Comparison of ENCODE assay signal across 28 cellular contexts in the genomic region with DNA sequence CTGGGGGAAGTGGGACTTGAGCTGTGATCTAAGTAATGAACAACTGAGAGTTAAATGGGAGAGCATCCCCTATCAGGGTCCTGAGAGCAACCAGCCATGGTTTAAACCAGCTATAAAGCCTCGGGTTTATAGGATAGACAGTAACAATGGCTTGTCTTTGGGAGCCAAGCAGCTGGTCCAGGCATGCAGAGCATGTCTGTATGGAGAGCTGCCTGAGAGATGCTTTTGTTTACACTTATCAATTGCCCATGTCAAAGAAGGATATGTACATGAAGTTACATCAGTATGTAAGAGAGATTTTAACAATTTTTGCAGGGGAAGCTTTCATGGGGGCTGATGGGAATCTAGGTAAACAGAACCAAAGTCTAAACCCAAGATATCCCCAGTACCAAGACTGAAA. TPM values are rescaled to one million over a fixed set of nuclear protein-coding genes. Genes with fewer than 3 reads are reported as not detected.
A peak's percentile ranks its signal among the peaks of the same experiment; 100 is the strongest.
DNase-seq lines count a peak whose midpoint lies in the region; ATAC-seq and TF ChIP-seq lines count a peak whose summit lies in the region.
"Had no signal": no experiment of that assay in that cellular context is flagged by ENCODE, and none has a peak within 500 bp of the region (broad histone marks: within the 10 kb centered on the region; RNA-seq: fewer than 3 reads in every experiment).

No MANE protein-coding gene starts in this region.

- no peaks in the 10 kb centered on the region for H3K9me3 ChIP-seq in SK-N-SH
- H3K9me3 ChIP-seq: sigmoid colon, testis had no signal

- H3F3A ChIP-seq in SK-N-SH (replicated peaks; ENCODE audit: insufficient read depth), result peaks cover 72% of the 10 kb centered on the region

- DNase-seq in SK-N-SH, result no peak
- peak; percentile 79 for DNase-seq in NCI-H345 treated with DMSO at 0.1 percent for 48 hours (lab: John Stamatoyannopoulos, UW; ENCODE audit: unreplicated experiment)
- DNase-seq in fibroblast of peridontal ligament (ENCODE audit: extremely low read depth), result peak; percentile 61
- no peak for DNase-seq in GM13977 (ENCODE audit: low spot score)
- DNase-seq: activated CD4-positive, alpha-beta T cell treated with anti-CD3 and anti-CD28 coated beads for 1 hour; activated naive CD4-positive, alpha-beta T cell; activated T-cell treated with anti-CD3 and anti-CD28 coated beads, Interleukin-2, amount 50 U/mL, for 4 hours; amygdala; caudate nucleus; DMS 273 treated with DMSO at 0.1 percent for 48 hours; dorsolateral prefrontal cortex; foreskin melanocyte; immature natural killer cell; NCI-H1092; NCI-H2081; NCI-H524 treated with DMSO at 0.1 percent for 48 hours; SHP77 treated with DMSO at 0.1 percent for 48 hours; stimulated activated CD4-positive, alpha-beta T cell treated with anti-CD3 and anti-CD28 coated beads, Interleukin-1b, Interleukin-23, amount 100 ng/mL, for 48 hours; testis had no signal

- H3K36me3 Mint-ChIP-seq in stimulated activated memory B cell treated with anti-CD40 and anti-IgM and Interleukin-4, amounts not matched to agents 10 μg/mL and 1 μg/mL and 100 μg/mL, for 72 hours, result peaks cover 6% of the 10 kb centered on the region
- H3K36me3 Mint-ChIP-seq: neural progenitor cell; stimulated activated effector memory CD8-positive, alpha-beta T cell treated with anti-CD3 and anti-CD28 coated beads, Interleukin-12 subunit alpha, Interleukin-12 subunit beta, amount 100 ng/mL, for 72 hours had no signal

- in situ Hi-C loops in GM13977 (cut with MboI; ENCODE audit: low pct_unique_long_range_greater_than_20kb, low sequenced_read_pairs, unreplicated experiment), result no loop called here

- no peak for TF ChIP-seq RAD21 in SK-N-SH (IDR thresholded peaks at IDR 0.05; ENCODE audit: low read length)

- ATAC-seq in SK-N-SH treated with all-trans-retinoic acid at 6 μM for 48 hours (no peak), HG03139 (IDR thresholded peaks at IDR 0.05; ENCODE audit: unreplicated experiment) (no peak), GM18907 (IDR thresholded peaks at IDR 0.05; ENCODE audit: unreplicated experiment) (no peak)
- no peak for ATAC-seq in stimulated activated memory B cell treated with anti-CD40 and anti-IgM and Interleukin-4, amounts not matched to agents 10 μg/mL and 1 μg/mL and 100 μg/mL, for 72 hours
- ATAC-seq: activated T-cell treated with anti-CD3 and anti-CD28 coated beads, Interleukin-2, amount 50 U/mL, for 4 hours; GM12878; stimulated activated effector memory CD8-positive, alpha-beta T cell treated with anti-CD3 and anti-CD28 coated beads, Interleukin-12 subunit alpha, Interleukin-12 subunit beta, amount 100 ng/mL, for 72 hours had no signal

- H3K27me3 Mint-ChIP-seq in stimulated activated memory B cell treated with anti-CD40 and anti-IgM and Interleukin-4, amounts not matched to agents 10 μg/mL and 1 μg/mL and 100 μg/mL, for 72 hours, result peaks cover 23% of the 10 kb centered on the region

- peaks cover 64% of the 10 kb centered on the region for H4K20me1 ChIP-seq in SK-N-SH (ENCODE audit: insufficient read depth)

- peak overlapping the region; percentile 59 for H3K27ac Mint-ChIP-seq in stimulated activated memory B cell treated with anti-CD40 and anti-IgM and Interleukin-4, amounts not matched to agents 10 μg/mL and 1 μg/mL and 100 μg/mL, for 72 hours
- H3K27ac Mint-ChIP-seq: neural progenitor cell; progenitor cell of endocrine pancreas; stimulated activated effector memory CD8-positive, alpha-beta T cell treated with anti-CD3 and anti-CD28 coated beads, Interleukin-12 subunit alpha, Interleukin-12 subunit beta, amount 100 ng/mL, for 72 hours had no signal

- no peaks in the 10 kb centered on the region for H3K27me3 ChIP-seq in SK-N-SH (ENCODE audit: insufficient read depth)
- H3K27me3 ChIP-seq: sigmoid colon, testis had no signal

- H3K4me2 ChIP-seq in SK-N-SH, result peak overlapping the region; percentile 84
- H3K4me2 ChIP-seq: neural progenitor cell had no signal

- H3K4me3 Mint-ChIP-seq in stimulated activated memory B cell treated with anti-CD40 and anti-IgM and Interleukin-4, amounts not matched to agents 10 μg/mL and 1 μg/mL and 100 μg/mL, for 72 hours, result no peak overlapping the region
- H3K4me3 Mint-ChIP-seq: activated T-cell treated with anti-CD3 and anti-CD28 coated beads, Interleukin-2, amount 50 U/mL, for 4 hours; immature natural killer cell; neural progenitor cell; stimulated activated effector memory CD8-positive, alpha-beta T cell treated with anti-CD3 and anti-CD28 coated beads, Interleukin-12 subunit alpha, Interleukin-12 subunit beta, amount 100 ng/mL, for 72 hours had no signal

- peak overlapping the region; percentile 59 to 72; a peak in 3 of 4 replicates for H3K27ac ChIP-seq in SK-N-SH (ENCODE audit: low read depth in 2 of 2, low read length in 1 of 2)
- H3K27ac ChIP-seq: dorsolateral prefrontal cortex, neural progenitor cell, testis had no signal

- peaks cover 49% of the 10 kb centered on the region for H3K4me1 Mint-ChIP-seq in stimulated activated memory B cell treated with anti-CD40 and anti-IgM and Interleukin-4, amounts not matched to agents 10 μg/mL and 1 μg/mL and 100 μg/mL, for 72 hours

- no peak for TF ChIP-seq EP300 in SK-N-SH (IDR thresholded peaks at IDR 0.05; ENCODE audit: borderline replicate concordance in 1 of 2, low read depth in 1 of 2, low read length in 1 of 2)

- CTCF ChIA-PET in SK-N-SH (lab: Yijun Ruan, JAX), result interaction anchor here (1.5 to 2.0 kb wide), 2 partner anchors 25 to 49 kb away, joined by 3 to 5 read pairs; no protein-coding TSS in a partner anchor

- peak overlapping the region in 1 of 2 experiments; percentile 58; a peak in 2 of 4 replicates for H3K4me3 ChIP-seq in SK-N-SH (ENCODE audit: low read depth in 2 of 2, low read length in 1 of 2)
- H3K4me3 ChIP-seq: dorsolateral prefrontal cortex, GM12878, neural progenitor cell, sigmoid colon, testis had no signal

- peaks cover 57 to 66% of the 10 kb centered on the region in 2 experiments for H3K4me1 ChIP-seq in SK-N-SH (ENCODE audit: control insufficient read depth in 1 of 2, insufficient read depth in 2 of 2, low read depth in 1 of 2, low read length in 1 of 2)
- H3K4me1 ChIP-seq: testis had no signal

- H3K9ac ChIP-seq in SK-N-SH, result peak overlapping the region; percentile 84; the same call in 1 of the 2 replicates
- H3K9ac ChIP-seq: neural progenitor cell had no signal

- 50% methylated on average over 1 of the region's 1 CpG for WGBS in SK-N-SH (ENCODE audit: low lambda C conversion rate)

- peaks cover 77% of the 10 kb centered on the region for H3K79me2 ChIP-seq in SK-N-SH (ENCODE audit: insufficient read depth)

- POLR2A ChIA-PET in SK-N-SH (lab: Yijun Ruan, JAX), result no interaction called here

- H3K9me3 Mint-ChIP-seq in stimulated activated memory B cell treated with anti-CD40 and anti-IgM and Interleukin-4, amounts not matched to agents 10 μg/mL and 1 μg/mL and 100 μg/mL, for 72 hours, result no peaks in the 10 kb centered on the region
- H3K9me3 Mint-ChIP-seq: activated T-cell treated with anti-CD3 and anti-CD28 coated beads, Interleukin-2, amount 50 U/mL, for 4 hours; immature natural killer cell; neural progenitor cell had no signal

- H3K36me3 ChIP-seq in SK-N-SH (replicated peaks in 1 of 2; ENCODE audit: control insufficient read depth in 1 of 2, insufficient read depth in 2 of 2, low read length in 1 of 2), result peaks cover 36 to 66% of the 10 kb centered on the region in 2 experiments
- H3K36me3 ChIP-seq: neural progenitor cell had no signal

- no peaks in the 10 kb centered on the region for H3K9me2 ChIP-seq in SK-N-SH

- no peak overlapping the region for H2AFZ ChIP-seq in SK-N-SH (ENCODE audit: low read depth)
- H2AFZ ChIP-seq: neural progenitor cell had no signal

- no peak for TF ChIP-seq CTCF in SK-N-SH (IDR thresholded peaks at IDR 0.05)
- TF ChIP-seq CTCF in GM13977 (IDR thresholded peaks at IDR 0.05; ENCODE audit: extremely low read depth, insufficient read depth, missing control alignments), result no peak

TF ChIP-seq in SK-N-SH, 30 proteins besides CTCF, POLR2A, EP300 and RAD21:
- TF ChIP-seq SIN3A (IDR thresholded peaks at IDR 0.05; ENCODE audit: borderline replicate concordance, low read depth, low read length) (0 out of 2 replicates have a peak, but pooled peaks have one; percentile 32), MXI1 (IDR thresholded peaks at IDR 0.05; ENCODE audit: low read depth, low read length) (no peak)

TF ChIP-seq in SK-N-SH treated with all-trans-retinoic acid at 6 μM for 48 hours, 23 proteins besides CTCF, POLR2A, EP300 and RAD21:
- TF ChIP-seq ZFP3 (CRISPR knock-in tag; IDR thresholded peaks at IDR 0.05), result no peak
- TF ChIP-seq TOX (CRISPR knock-in tag; IDR thresholded peaks at IDR 0.05; ENCODE audit: borderline replicate concordance), result no peak
- TF ChIP-seq PPARA (CRISPR knock-in tag; IDR thresholded peaks at IDR 0.05; ENCODE audit: borderline replicate concordance), result no peak
- TF ChIP-seq BACH2 (CRISPR knock-in tag; IDR thresholded peaks at IDR 0.05; ENCODE audit: borderline replicate concordance), result no peak
- TF ChIP-seq, protein P1, sequence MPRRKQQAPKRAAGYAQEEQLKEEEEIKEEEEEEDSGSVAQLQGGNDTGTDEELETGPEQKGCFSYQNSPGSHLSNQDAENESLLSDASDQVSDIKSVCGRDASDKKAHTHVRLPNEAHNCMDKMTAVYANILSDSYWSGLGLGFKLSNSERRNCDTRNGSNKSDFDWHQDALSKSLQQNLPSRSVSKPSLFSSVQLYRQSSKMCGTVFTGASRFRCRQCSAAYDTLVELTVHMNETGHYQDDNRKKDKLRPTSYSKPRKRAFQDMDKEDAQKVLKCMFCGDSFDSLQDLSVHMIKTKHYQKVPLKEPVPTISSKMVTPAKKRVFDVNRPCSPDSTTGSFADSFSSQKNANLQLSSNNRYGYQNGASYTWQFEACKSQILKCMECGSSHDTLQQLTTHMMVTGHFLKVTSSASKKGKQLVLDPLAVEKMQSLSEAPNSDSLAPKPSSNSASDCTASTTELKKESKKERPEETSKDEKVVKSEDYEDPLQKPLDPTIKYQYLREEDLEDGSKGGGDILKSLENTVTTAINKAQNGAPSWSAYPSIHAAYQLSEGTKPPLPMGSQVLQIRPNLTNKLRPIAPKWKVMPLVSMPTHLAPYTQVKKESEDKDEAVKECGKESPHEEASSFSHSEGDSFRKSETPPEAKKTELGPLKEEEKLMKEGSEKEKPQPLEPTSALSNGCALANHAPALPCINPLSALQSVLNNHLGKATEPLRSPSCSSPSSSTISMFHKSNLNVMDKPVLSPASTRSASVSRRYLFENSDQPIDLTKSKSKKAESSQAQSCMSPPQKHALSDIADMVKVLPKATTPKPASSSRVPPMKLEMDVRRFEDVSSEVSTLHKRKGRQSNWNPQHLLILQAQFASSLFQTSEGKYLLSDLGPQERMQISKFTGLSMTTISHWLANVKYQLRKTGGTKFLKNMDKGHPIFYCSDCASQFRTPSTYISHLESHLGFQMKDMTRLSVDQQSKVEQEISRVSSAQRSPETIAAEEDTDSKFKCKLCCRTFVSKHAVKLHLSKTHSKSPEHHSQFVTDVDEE (CRISPR knock-in tag; IDR thresholded peaks at IDR 0.05), result no peak
- no peak for TF ChIP-seq CSDC2 (CRISPR knock-in tag; IDR thresholded peaks at IDR 0.05)
- no peak for TF ChIP-seq ARNTL (CRISPR knock-in tag; IDR thresholded peaks at IDR 0.05; ENCODE audit: borderline replicate concordance, low read depth)
- TF ChIP-seq ZNF8 (CRISPR knock-in tag; IDR thresholded peaks at IDR 0.05), result no peak

RNA-seq across cellular contexts. Expression of a gene that starts 4.5 kb away (rescaled TPM):
- polyA plus RNA-seq in SK-N-SH (2012; rRNA removed), result 2,247 and 2,678 TPM in 2 replicates
- polyA plus RNA-seq in SK-N-SH (2012; cell fraction: cytosol; rRNA removed), result 1,829 and 2,247 TPM in 2 replicates
- 2,574 and 3,187 TPM in 2 replicates for polyA plus RNA-seq in SK-N-SH (2012; cell fraction: nucleus; rRNA removed)

Comparison
In these comparisons a context has a peak if more than half of its experiments do, and no peak if none do; other contexts are left out.
1. DNase-seq: peak in NCI-H345 treated with DMSO at 0.1 percent for 48 hours (single experiment) and fibroblast of peridontal ligament (single experiment); none in SK-N-SH (single experiment) and GM13977 (single experiment).